8 cellular contexts compared by ENCODE assay signal in the genomic region with DNA sequence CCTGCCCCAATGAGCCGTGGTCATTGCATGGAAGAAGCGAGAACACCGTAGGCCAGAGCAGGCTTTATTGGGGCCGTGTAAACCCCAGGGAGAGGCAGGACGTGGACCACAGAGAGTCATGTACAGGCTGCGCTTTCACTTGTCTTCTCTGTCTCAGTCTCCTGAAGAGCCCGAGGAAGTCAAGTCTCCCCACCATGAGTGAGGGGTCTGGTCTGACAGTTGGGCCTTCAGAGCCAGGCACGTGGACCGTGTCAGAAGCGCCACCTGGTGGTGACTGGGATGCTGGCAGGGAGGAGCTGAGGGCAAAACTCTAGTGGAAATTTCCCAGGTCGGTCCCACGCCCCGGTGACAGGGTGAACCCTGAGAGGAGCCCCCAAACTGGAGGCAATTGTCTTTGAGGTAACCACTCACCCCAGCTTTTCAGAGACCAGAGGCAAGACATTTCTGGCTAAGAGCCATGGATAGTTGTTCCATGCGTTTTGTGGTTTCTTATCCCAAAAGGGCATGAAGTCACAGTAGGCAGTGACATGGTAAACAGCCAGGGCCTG. TPM values are rescaled to one million over a fixed set of nuclear protein-coding genes. Genes with fewer than 3 reads are reported as not detected.
DNase-seq lines count a peak whose midpoint lies in the region; ATAC-seq and TF ChIP-seq lines count a peak whose summit lies in the region.

No MANE protein-coding gene starts in this region.

- H3K27me3 Mint-ChIP-seq in IgD-negative memory B cell = no peaks in the 10 kb centered on the region

- TF ChIP-seq CTCF in DND-41 (IDR thresholded peaks at IDR 0.05; ENCODE audit: borderline replicate concordance, extremely low read depth, low read length, poor library complexity, severe bottlenecking) (peak; percentile 97), hepatocyte (IDR thresholded peaks at IDR 0.05; ENCODE audit: poor library complexity) (peak; percentile 96)

- peak overlapping the region in 2 of 4 donors; percentile 52 to 54 for H3K4me3 Mint-ChIP-seq in IgD-negative memory B cell

- peak; percentile 74 for DNase-seq in DND-41
- peak; percentile 58 to 73 (median 61) for DNase-seq in T-helper 2 cell
- peak in 42 of 56 donors; percentile 10 to 80 (median 40) for DNase-seq in amygdala (lab: John Stamatoyannopoulos, UW)
- DNase-seq in hepatocyte (ENCODE audit: low spot score) = peak; percentile 81
- peak; percentile 82 for DNase-seq in stimulated activated CD4-positive, alpha-beta T cell treated with anti-CD3 and anti-CD28 coated beads, Interleukin-12 subunit alpha, Interleukin-12 subunit beta, amount 100 ng/mL, for 4 hours

- no peak overlapping the region for H3K4me2 ChIP-seq in DND-41 (ENCODE audit: insufficient read depth, low read length)
- H3K4me2 ChIP-seq in hepatocyte = no peak overlapping the region

- no peak overlapping the region for H3K4me3 ChIP-seq in DND-41 (ENCODE audit: low read depth in 1 of 2, low read length in 2 of 2)
- H3K4me3 ChIP-seq in hepatocyte = no peak overlapping the region

- no peaks in the 10 kb centered on the region for H3K9me3 ChIP-seq in DND-41 (ENCODE audit: insufficient read depth, low read length, severe bottlenecking)
- no peaks in the 10 kb centered on the region for H3K9me3 ChIP-seq in hepatocyte (ENCODE audit: low read depth)

- no peak overlapping the region; the same call in 1 of the 2 replicates for H3K27ac ChIP-seq in DND-41 (ENCODE audit: low read length)
- no peak overlapping the region for H3K27ac ChIP-seq in hepatocyte

- H3K36me3 ChIP-seq in DND-41 (ENCODE audit: insufficient read depth, low read length) (peaks cover 50% of the 10 kb centered on the region), hepatocyte (replicated peaks; ENCODE audit: insufficient read depth, low read depth) (no peaks in the 10 kb centered on the region)

- WGBS in hepatocyte (ENCODE audit: low lambda C conversion rate, missing lambda C conversion rate) = 54% methylated on average over 14 of the region's 14 CpGs

- no peaks in the 10 kb centered on the region for H3K9me2 ChIP-seq in hepatocyte (replicated peaks; ENCODE audit: insufficient read depth)

- peak overlapping the region in 2 of 3 donors; percentile 56 to 86 for H3K27ac Mint-ChIP-seq in IgD-negative memory B cell

- H3K79me2 ChIP-seq in DND-41 (ENCODE audit: insufficient read depth, low read length) (no peaks in the 10 kb centered on the region), hepatocyte (no peaks in the 10 kb centered on the region)

- H3K36me3 Mint-ChIP-seq in IgD-negative memory B cell = peaks cover 6% of the 10 kb centered on the region

- H3K9ac ChIP-seq in DND-41 (ENCODE audit: low read depth, low read length) = no peak overlapping the region

- H3K27me3 ChIP-seq in DND-41 (ENCODE audit: insufficient read depth, low read length, poor library complexity) = no peaks in the 10 kb centered on the region
- H3K27me3 ChIP-seq in hepatocyte = no peaks in the 10 kb centered on the region

- no peaks in the 10 kb centered on the region for H3K4me1 ChIP-seq in DND-41 (ENCODE audit: insufficient read depth, low read length)
- H3K4me1 ChIP-seq in hepatocyte (ENCODE audit: insufficient read depth) = no peaks in the 10 kb centered on the region

- H2AFZ ChIP-seq in DND-41 (ENCODE audit: low read depth, low read length) (no peak overlapping the region), hepatocyte (no peak overlapping the region)

- ATAC-seq in DND-41 (ENCODE audit: insufficient read depth, low read depth) (peak; percentile 77), GM19395 (IDR thresholded peaks at IDR 0.05; ENCODE audit: unreplicated experiment) (no peak), HG03520 (IDR thresholded peaks at IDR 0.05; ENCODE audit: unreplicated experiment) (no peak)

- H4K20me1 ChIP-seq in DND-41 (ENCODE audit: insufficient read depth, low read length) = peaks cover 4% of the 10 kb centered on the region; the same call in 1 of the 2 replicates
- H4K20me1 ChIP-seq in hepatocyte (ENCODE audit: insufficient read depth, poor library complexity, severe bottlenecking) = no peaks in the 10 kb centered on the region

- peaks cover 34 to 40% (median 36%) of the 10 kb centered on the region in 3 donors for H3K4me1 Mint-ChIP-seq in IgD-negative memory B cell

- no peaks in the 10 kb centered on the region for H3K9me3 Mint-ChIP-seq in IgD-negative memory B cell

RNA-seq across cellular contexts. Expression of a gene that starts 17.4 kb away (rescaled TPM):
- polyA plus RNA-seq in IgD-negative memory B cell = 1.4 TPM
- 0.57 and 1.2 TPM in 2 replicates for total RNA-seq in hepatocyte
- polyA plus RNA-seq in hepatocyte = 0.18 and 1.5 TPM in 2 replicates

RNA-seq across cellular contexts. Expression of a gene that starts 24.0 kb away (rescaled TPM):
- polyA plus RNA-seq in IgD-negative memory B cell (10.3 TPM), hepatocyte (5.6 and 10.8 TPM in 2 replicates)
- 68.7 and 69.4 TPM in 2 replicates for total RNA-seq in hepatocyte

RNA-seq across cellular contexts. Expression of a gene that starts 29.7 kb away (rescaled TPM):
- polyA plus RNA-seq in IgD-negative memory B cell (not detected), hepatocyte (0.50 TPM in 1 of 2 replicates, not detected in the other)
- not detected in 2 replicates for total RNA-seq in hepatocyte

RNA-seq across cellular contexts. Expression of a gene that starts 49.7 kb away (rescaled TPM):
- polyA plus RNA-seq in IgD-negative memory B cell (not detected), hepatocyte (31.0 and 33.0 TPM in 2 replicates)
- total RNA-seq in hepatocyte = 25.0 and 25.2 TPM in 2 replicates
